ENCODE assay signal across 6 cellular contexts in genomic region chr19:55485439-55486011, GRCh38. TPM values are rescaled to one million over a fixed set of nuclear protein-coding genes. Genes with fewer than 3 reads are reported as not detected.
DNase-seq lines count a peak whose midpoint lies in the region; ATAC-seq and TF ChIP-seq lines count a peak whose summit lies in the region.

No MANE protein-coding gene starts in this region.

- no peak overlapping the region for H3K27ac Mint-ChIP-seq in natural killer cell treated with Interleukin-12 subunit alpha and Interleukin-12 subunit beta and Interleukin-15 and Interleukin-18, amount 100 ng/mL, for 72 hours

- H3K9me3 ChIP-seq in HCT116 (ENCODE audit: control insufficient read depth in 1 of 2, insufficient read depth in 1 of 2, low read depth in 1 of 2, low read length in 2 of 2) = no peaks in the 10 kb centered on the region
- H3K9me3 ChIP-seq in ascending aorta = no peaks in the 10 kb centered on the region

- peak overlapping the region; percentile 97 for H3K4me2 ChIP-seq in HCT116 (ENCODE audit: low read length)

- CTCF ChIA-PET in HCT116 (lab: Charles Lee) = interaction anchor here (0.9 kb wide), 1 partner anchor 19 kb away, joined by 4 read pairs; no protein-coding TSS in a partner anchor

- no peaks in the 10 kb centered on the region for H4K20me1 ChIP-seq in HCT116 (ENCODE audit: insufficient read depth)

- TF ChIP-seq RAD21 in HCT116 (IDR thresholded peaks at IDR 0.05; ENCODE audit: low read depth) = no peak

- POLR2A ChIA-PET in HCT116 (lab: Charles Lee) = interaction anchor here (0.7 to 1.2 kb wide), 2 partner anchors 8 to 9 kb away, joined by 4 to 8 read pairs; partner anchors contain the start of gene ZNF628

- peaks cover 7% of the 10 kb centered on the region; the same call in 1 of the 2 replicates for H3K79me2 ChIP-seq in HCT116 (ENCODE audit: insufficient read depth, low read length)

- H3K36me3 ChIP-seq in HCT116 (ENCODE audit: control insufficient read depth in 1 of 2, insufficient read depth in 2 of 2, low read length in 2 of 2) (no peaks in the 10 kb centered on the region), ascending aorta (peaks cover 10 to 21% of the 10 kb centered on the region in 2 donors)

- H3K27me3 ChIP-seq in HCT116 (ENCODE audit: insufficient read depth, low read length) (no peaks in the 10 kb centered on the region), ascending aorta (no peaks in the 10 kb centered on the region)

- RAD21 ChIA-PET in HCT116 (lab: Charles Lee; ENCODE audit: low non-redundant PET in 1 of 2, low total read pairs in 2 of 2, uncharacterized antibody in 2 of 2, unreplicated experiment in 2 of 2) = no interaction called here

- peaks cover 4 to 6% of the 10 kb centered on the region in 2 donors for H3K4me1 Mint-ChIP-seq in natural killer cell treated with Interleukin-12 subunit alpha and Interleukin-12 subunit beta and Interleukin-15 and Interleukin-18, amount 100 ng/mL, for 72 hours (ENCODE audit: low read depth in 2 of 2)

- intact Hi-C loops in HCT116 (cut with micrococcal nuclease) (no loop called here), ascending aorta (cut with DNase I) (no loop called here)

- H3K4me1 ChIP-seq in HCT116 (ENCODE audit: control insufficient read depth in 1 of 2, insufficient read depth in 2 of 2, low read length in 2 of 2) (peaks cover 10 to 34% of the 10 kb centered on the region in 2 experiments; a peak in 3 of 4 replicates), ascending aorta (peaks cover 23 to 42% of the 10 kb centered on the region in 2 donors)

- H3K9me2 ChIP-seq in HCT116 (ENCODE audit: insufficient read depth) = no peaks in the 10 kb centered on the region

- BruUV-seq in HCT116 (replicated peaks; lab: Mats Ljungman, UMichigan) = TSS peak; percentile 76

- no peak overlapping the region for H2AFZ ChIP-seq in HCT116 (ENCODE audit: low read depth, low read length, poor library complexity, severe bottlenecking)

- H3K9ac ChIP-seq in HCT116 (ENCODE audit: low read length) = peak overlapping the region; percentile 97

- no peak for TF ChIP-seq POLR2A in HCT116 (IDR thresholded peaks at IDR 0.05; ENCODE audit: borderline replicate concordance, extremely low read depth, insufficient read depth, insufficient read length)

- H3K4me3 ChIP-seq in HCT116 (replicated peaks in 1 of 2; ENCODE audit: low read depth in 1 of 2, low read length in 2 of 2) (peak overlapping the region; percentile 79 to 80), ascending aorta (peak overlapping the region; percentile 43 to 69)

- ATAC-seq in HCT116 = peak; percentile 16
- ATAC-seq in natural killer cell treated with Interleukin-12 subunit alpha and Interleukin-12 subunit beta and Interleukin-15 and Interleukin-18, amount 100 ng/mL, for 72 hours = peak in 1 of 2 donors; percentile 2
- ATAC-seq in GM18873 (IDR thresholded peaks at IDR 0.05; ENCODE audit: low FRiP score, unreplicated experiment) = no peak

- no peaks in the 10 kb centered on the region for H3K36me3 Mint-ChIP-seq in natural killer cell treated with Interleukin-12 subunit alpha and Interleukin-12 subunit beta and Interleukin-15 and Interleukin-18, amount 100 ng/mL, for 72 hours

- H3K4me3 Mint-ChIP-seq in natural killer cell treated with Interleukin-12 subunit alpha and Interleukin-12 subunit beta and Interleukin-15 and Interleukin-18, amount 100 ng/mL, for 72 hours = peak overlapping the region; percentile 88

- TF ChIP-seq CTCF in HCT116 (IDR thresholded peaks at IDR 0.05 in 2 of 3, conservative IDR thresholded peaks at IDR 0.05 in 1 of 3; ENCODE audit: borderline replicate concordance in 1 of 3, insufficient read depth in 1 of 3, low read depth in 2 of 3, low read length in 2 of 3) = no peak
- TF ChIP-seq CTCF in ascending aorta (IDR thresholded peaks at IDR 0.05) = no peak

- H3K27ac ChIP-seq in HCT116 (ENCODE audit: low read depth, low read length) = peak overlapping the region; percentile 85
- H3K27ac ChIP-seq in ascending aorta = peak overlapping the region; percentile 85 to 90

- no peaks in the 10 kb centered on the region for H3K9me3 Mint-ChIP-seq in natural killer cell treated with Interleukin-12 subunit alpha and Interleukin-12 subunit beta and Interleukin-15 and Interleukin-18, amount 100 ng/mL, for 72 hours

- peaks cover 0 to 3% of the 10 kb centered on the region in 2 donors for H3K27me3 Mint-ChIP-seq in natural killer cell treated with Interleukin-12 subunit alpha and Interleukin-12 subunit beta and Interleukin-15 and Interleukin-18, amount 100 ng/mL, for 72 hours

- DNase-seq in HCT116 (ENCODE audit: low read depth, low spot score) (no peak), ascending aorta (ENCODE audit: low spot score in 2 of 2) (no peak), DMS79 (lab: John Stamatoyannopoulos, UW) (no peak), AG20443 (ENCODE audit: low spot score) (no peak)
- DNase-seq in natural killer cell treated with Interleukin-12 subunit alpha and Interleukin-12 subunit beta and Interleukin-15 and Interleukin-18, amount 100 ng/mL, for 72 hours (ENCODE audit: low spot score) = no peak

TF ChIP-seq in HCT116, 20 proteins besides CTCF, POLR2A, EP300 and RAD21:
- TF ChIP-seq FOSL1 (IDR thresholded peaks at IDR 0.05; ENCODE audit: low read depth) (no peak), MAX (IDR thresholded peaks at IDR 0.05) (no peak), EZH2phosphoT487 (IDR thresholded peaks at IDR 0.05; ENCODE audit: borderline replicate concordance) (no peak), EZH2 (IDR thresholded peaks at IDR 0.05) (no peak), ATF3 (IDR thresholded peaks at IDR 0.05) (no peak), YY1 (IDR thresholded peaks at IDR 0.05; ENCODE audit: extremely low read depth, insufficient replicate concordance, low read depth, low read length) (no peak), ZFX (IDR thresholded peaks at IDR 0.05) (no peak), CEBPB (IDR thresholded peaks at IDR 0.05; ENCODE audit: low read depth) (no peak), REST (IDR thresholded peaks at IDR 0.05; ENCODE audit: low read depth) (no peak)

RNA-seq across cellular contexts. Expression of gene NAT14, which starts 0.5 kb away (rescaled TPM):
- total RNA-seq in HCT116 (2021; ENCODE audit: unreplicated experiment) = 55.3 TPM
- polyA plus RNA-seq in HCT116 (2012) = 39.0 and 45.6 TPM in 2 replicates
- 21.6 TPM for total RNA-seq in ascending aorta
- total RNA-seq in natural killer cell treated with Interleukin-12 subunit alpha and Interleukin-12 subunit beta and Interleukin-15 and Interleukin-18, amount 100 ng/mL, for 72 hours = 10 to 100 TPM in 1 of 2 donors, 1 to 10 TPM in 1; 6.1 to 14.0 TPM

RNA-seq across cellular contexts. Expression of gene SSC5D, which starts 2.7 kb away (rescaled TPM):
- total RNA-seq in HCT116 (2021; ENCODE audit: unreplicated experiment) (1.5 TPM), ascending aorta (22.4 TPM)
- 0.59 and 0.77 TPM in 2 replicates for polyA plus RNA-seq in HCT116 (2012)
- total RNA-seq in natural killer cell treated with Interleukin-12 subunit alpha and Interleukin-12 subunit beta and Interleukin-15 and Interleukin-18, amount 100 ng/mL, for 72 hours = under 1 TPM in 1 of 2 donors, not detected in 1; 0.50 TPM

RNA-seq across cellular contexts. Expression of gene ZNF628, which starts 9.1 kb away (rescaled TPM):
- total RNA-seq in HCT116 (2021; ENCODE audit: unreplicated experiment) = 14.9 TPM
- 8.0 and 11.6 TPM in 2 replicates for polyA plus RNA-seq in HCT116 (2012)
- total RNA-seq in ascending aorta = 13.2 TPM
- 10 to 100 TPM in 1 of 2 donors, 1 to 10 TPM in 1; 8.0 to 12.3 TPM for total RNA-seq in natural killer cell treated with Interleukin-12 subunit alpha and Interleukin-12 subunit beta and Interleukin-15 and Interleukin-18, amount 100 ng/mL, for 72 hours

RNA-seq across cellular contexts. Expression of gene C19orf85, which starts 21.0 kb away (rescaled TPM):
- total RNA-seq in HCT116 (2021; ENCODE audit: unreplicated experiment) (0.34 TPM), ascending aorta (not detected)
- polyA plus RNA-seq in HCT116 (2012) = 0.04 TPM in 1 of 2 replicates, not detected in the other
- not detected for total RNA-seq in natural killer cell treated with Interleukin-12 subunit alpha and Interleukin-12 subunit beta and Interleukin-15 and Interleukin-18, amount 100 ng/mL, for 72 hours

RNA-seq across cellular contexts. Expression of gene ISOC2, which starts 24.1 kb away (rescaled TPM):
- total RNA-seq in HCT116 (2021; ENCODE audit: unreplicated experiment) (56.8 TPM), ascending aorta (96.7 TPM)
- 53.6 and 62.9 TPM in 2 replicates for polyA plus RNA-seq in HCT116 (2012)
- 10 to 100 TPM; 25.6 to 45.1 TPM for total RNA-seq in natural killer cell treated with Interleukin-12 subunit alpha and Interleukin-12 subunit beta and Interleukin-15 and Interleukin-18, amount 100 ng/mL, for 72 hours
